Comparison of ENCODE assay signal across 1 cellular context in genomic region chr11:126210871-126211235, GRCh38.
TF ChIP-seq lines count a peak whose summit lies in the region.

No MANE protein-coding gene starts in this region.

TF ChIP-seq in HepG2, 621 proteins besides CTCF, POLR2A, EP300 and RAD21 (continues in another document):
- TF ChIP-seq SKI (IDR thresholded peaks at IDR 0.05; ENCODE audit: partially characterized antibody) (no peak), ZFP36 (IDR thresholded peaks at IDR 0.05; ENCODE audit: borderline replicate concordance, low read depth, low read length, partially characterized antibody) (no peak), NCOR1 (IDR thresholded peaks at IDR 0.05; ENCODE audit: borderline replicate concordance, low read length) (no peak), PLRG1 (conservative IDR thresholded peaks at IDR 0.05) (no peak), ESRRA (CRISPR knock-in tag; IDR thresholded peaks at IDR 0.05; ENCODE audit: low read depth) (no peak), RFX3 (CRISPR knock-in tag; IDR thresholded peaks at IDR 0.05) (no peak), ZNF225 (CRISPR knock-in tag; IDR thresholded peaks at IDR 0.05) (no peak), ZNF576 (CRISPR knock-in tag; IDR thresholded peaks at IDR 0.05) (no peak), MAFF (IDR thresholded peaks at IDR 0.05; ENCODE audit: low read depth, low read length) (no peak), PBX3 (CRISPR knock-in tag; IDR thresholded peaks at IDR 0.05; ENCODE audit: borderline replicate concordance) (no peak), NAIF1 (CRISPR knock-in tag; IDR thresholded peaks at IDR 0.05; ENCODE audit: borderline replicate concordance) (0 out of 2 replicates have a peak, but pooled peaks have one; percentile 15), TFDP2 (CRISPR knock-in tag; IDR thresholded peaks at IDR 0.05) (no peak), ETV5 (CRISPR knock-in tag; IDR thresholded peaks at IDR 0.05; ENCODE audit: borderline replicate concordance) (no peak), REL (CRISPR knock-in tag; conservative IDR thresholded peaks at IDR 0.05) (0 out of 2 replicates have a peak, but pooled peaks have one; percentile 20), ZNF670 (CRISPR knock-in tag; IDR thresholded peaks at IDR 0.05; ENCODE audit: borderline replicate concordance) (no peak), MAZ (IDR thresholded peaks at IDR 0.05; ENCODE audit: borderline replicate concordance, low read depth, low read length) (no peak), MAZ (CRISPR knock-in tag; IDR thresholded peaks at IDR 0.05; ENCODE audit: low read depth) (no peak), MAF1 (CRISPR knock-in tag; IDR thresholded peaks at IDR 0.05; ENCODE audit: borderline replicate concordance) (no peak), ZNF281 (CRISPR knock-in tag; IDR thresholded peaks at IDR 0.05; ENCODE audit: borderline replicate concordance) (no peak), PCBP2 (optimal IDR thresholded peaks at IDR 0.05; ENCODE audit: low read depth, low read length, poor library complexity, severe bottlenecking) (no peak), TOPORS (CRISPR knock-in tag; IDR thresholded peaks at IDR 0.05) (no peak), KMT2B (CRISPR knock-in tag; IDR thresholded peaks at IDR 0.05) (no peak), ATF7 (IDR thresholded peaks at IDR 0.05) (no peak), ATF7 (CRISPR knock-in tag; IDR thresholded peaks at IDR 0.05) (no peak), NR2C2 (CRISPR knock-in tag; IDR thresholded peaks at IDR 0.05; ENCODE audit: borderline replicate concordance) (no peak), GFI1 (CRISPR knock-in tag; IDR thresholded peaks at IDR 0.05; ENCODE audit: borderline replicate concordance) (no peak), RNF2 (conservative IDR thresholded peaks at IDR 0.05; ENCODE audit: low read depth) (no peak), ZNF724P (CRISPR knock-in tag; IDR thresholded peaks at IDR 0.05; ENCODE audit: borderline replicate concordance) (no peak), CREM (IDR thresholded peaks at IDR 0.05) (no peak), CREM (CRISPR knock-in tag; IDR thresholded peaks at IDR 0.05) (no peak), EED (CRISPR knock-in tag; IDR thresholded peaks at IDR 0.05) (0 out of 2 replicates have a peak, but pooled peaks have one; percentile 10), GLI4 (CRISPR knock-in tag; IDR thresholded peaks at IDR 0.05; ENCODE audit: borderline replicate concordance) (0 out of 2 replicates have a peak, but pooled peaks have one; percentile 14), PHF5A (CRISPR knock-in tag; IDR thresholded peaks at IDR 0.05; ENCODE audit: low read depth, unreplicated experiment) (no peak), ZNF331 (CRISPR knock-in tag; IDR thresholded peaks at IDR 0.05) (no peak), ZMAT3 (CRISPR knock-in tag; conservative IDR thresholded peaks at IDR 0.05) (no peak), ZNF772 (CRISPR knock-in tag; IDR thresholded peaks at IDR 0.05) (no peak)
- TF ChIP-seq, protein P1, sequence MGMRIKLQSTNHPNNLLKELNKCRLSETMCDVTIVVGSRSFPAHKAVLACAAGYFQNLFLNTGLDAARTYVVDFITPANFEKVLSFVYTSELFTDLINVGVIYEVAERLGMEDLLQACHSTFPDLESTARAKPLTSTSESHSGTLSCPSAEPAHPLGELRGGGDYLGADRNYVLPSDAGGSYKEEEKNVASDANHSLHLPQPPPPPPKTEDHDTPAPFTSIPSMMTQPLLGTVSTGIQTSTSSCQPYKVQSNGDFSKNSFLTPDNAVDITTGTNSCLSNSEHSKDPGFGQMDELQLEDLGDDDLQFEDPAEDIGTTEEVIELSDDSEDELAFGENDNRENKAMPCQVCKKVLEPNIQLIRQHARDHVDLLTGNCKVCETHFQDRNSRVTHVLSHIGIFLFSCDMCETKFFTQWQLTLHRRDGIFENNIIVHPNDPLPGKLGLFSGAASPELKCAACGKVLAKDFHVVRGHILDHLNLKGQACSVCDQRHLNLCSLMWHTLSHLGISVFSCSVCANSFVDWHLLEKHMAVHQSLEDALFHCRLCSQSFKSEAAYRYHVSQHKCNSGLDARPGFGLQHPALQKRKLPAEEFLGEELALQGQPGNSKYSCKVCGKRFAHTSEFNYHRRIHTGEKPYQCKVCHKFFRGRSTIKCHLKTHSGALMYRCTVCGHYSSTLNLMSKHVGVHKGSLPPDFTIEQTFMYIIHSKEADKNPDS (CRISPR knock-in tag; IDR thresholded peaks at IDR 0.05) = 0 out of 2 replicates have a peak, but pooled peaks have one; percentile 23
- TF ChIP-seq, protein P2, sequence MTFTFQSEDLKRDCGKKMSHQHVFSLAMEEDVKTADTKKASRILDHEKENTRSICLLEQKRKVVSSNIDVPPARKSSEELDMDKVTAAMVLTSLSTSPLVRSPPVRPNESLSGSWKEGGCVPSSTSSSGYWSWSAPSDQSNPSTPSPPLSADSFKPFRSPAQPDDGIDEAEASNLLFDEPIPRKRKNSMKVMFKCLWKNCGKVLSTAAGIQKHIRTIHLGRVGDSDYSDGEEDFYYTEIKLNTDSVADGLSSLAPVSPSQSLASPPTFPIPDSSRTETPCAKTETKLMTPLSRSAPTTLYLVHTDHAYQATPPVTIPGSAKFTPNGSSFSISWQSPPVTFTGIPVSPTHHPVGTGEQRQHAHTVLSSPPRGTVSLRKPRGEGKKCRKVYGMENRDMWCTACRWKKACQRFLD (CRISPR knock-in tag; IDR thresholded peaks at IDR 0.05; ENCODE audit: borderline replicate concordance) = no peak; the same call in 1 of the 2 replicates
- TF ChIP-seq, protein P3, sequence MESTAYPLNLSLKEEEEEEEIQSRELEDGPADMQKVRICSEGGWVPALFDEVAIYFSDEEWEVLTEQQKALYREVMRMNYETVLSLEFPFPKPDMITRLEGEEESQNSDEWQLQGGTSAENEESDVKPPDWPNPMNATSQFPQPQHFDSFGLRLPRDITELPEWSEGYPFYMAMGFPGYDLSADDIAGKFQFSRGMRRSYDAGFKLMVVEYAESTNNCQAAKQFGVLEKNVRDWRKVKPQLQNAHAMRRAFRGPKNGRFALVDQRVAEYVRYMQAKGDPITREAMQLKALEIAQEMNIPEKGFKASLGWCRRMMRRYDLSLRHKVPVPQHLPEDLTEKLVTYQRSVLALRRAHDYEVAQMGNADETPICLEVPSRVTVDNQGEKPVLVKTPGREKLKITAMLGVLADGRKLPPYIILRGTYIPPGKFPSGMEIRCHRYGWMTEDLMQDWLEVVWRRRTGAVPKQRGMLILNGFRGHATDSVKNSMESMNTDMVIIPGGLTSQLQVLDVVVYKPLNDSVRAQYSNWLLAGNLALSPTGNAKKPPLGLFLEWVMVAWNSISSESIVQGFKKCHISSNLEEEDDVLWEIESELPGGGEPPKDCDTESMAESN (CRISPR knock-in tag; conservative IDR thresholded peaks at IDR 0.05) = no peak
- TF ChIP-seq, protein P4, sequence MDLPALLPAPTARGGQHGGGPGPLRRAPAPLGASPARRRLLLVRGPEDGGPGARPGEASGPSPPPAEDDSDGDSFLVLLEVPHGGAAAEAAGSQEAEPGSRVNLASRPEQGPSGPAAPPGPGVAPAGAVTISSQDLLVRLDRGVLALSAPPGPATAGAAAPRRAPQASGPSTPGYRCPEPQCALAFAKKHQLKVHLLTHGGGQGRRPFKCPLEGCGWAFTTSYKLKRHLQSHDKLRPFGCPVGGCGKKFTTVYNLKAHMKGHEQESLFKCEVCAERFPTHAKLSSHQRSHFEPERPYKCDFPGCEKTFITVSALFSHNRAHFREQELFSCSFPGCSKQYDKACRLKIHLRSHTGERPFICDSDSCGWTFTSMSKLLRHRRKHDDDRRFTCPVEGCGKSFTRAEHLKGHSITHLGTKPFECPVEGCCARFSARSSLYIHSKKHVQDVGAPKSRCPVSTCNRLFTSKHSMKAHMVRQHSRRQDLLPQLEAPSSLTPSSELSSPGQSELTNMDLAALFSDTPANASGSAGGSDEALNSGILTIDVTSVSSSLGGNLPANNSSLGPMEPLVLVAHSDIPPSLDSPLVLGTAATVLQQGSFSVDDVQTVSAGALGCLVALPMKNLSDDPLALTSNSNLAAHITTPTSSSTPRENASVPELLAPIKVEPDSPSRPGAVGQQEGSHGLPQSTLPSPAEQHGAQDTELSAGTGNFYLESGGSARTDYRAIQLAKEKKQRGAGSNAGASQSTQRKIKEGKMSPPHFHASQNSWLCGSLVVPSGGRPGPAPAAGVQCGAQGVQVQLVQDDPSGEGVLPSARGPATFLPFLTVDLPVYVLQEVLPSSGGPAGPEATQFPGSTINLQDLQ (CRISPR knock-in tag; IDR thresholded peaks at IDR 0.05) = no peak
- TF ChIP-seq, protein P5, sequence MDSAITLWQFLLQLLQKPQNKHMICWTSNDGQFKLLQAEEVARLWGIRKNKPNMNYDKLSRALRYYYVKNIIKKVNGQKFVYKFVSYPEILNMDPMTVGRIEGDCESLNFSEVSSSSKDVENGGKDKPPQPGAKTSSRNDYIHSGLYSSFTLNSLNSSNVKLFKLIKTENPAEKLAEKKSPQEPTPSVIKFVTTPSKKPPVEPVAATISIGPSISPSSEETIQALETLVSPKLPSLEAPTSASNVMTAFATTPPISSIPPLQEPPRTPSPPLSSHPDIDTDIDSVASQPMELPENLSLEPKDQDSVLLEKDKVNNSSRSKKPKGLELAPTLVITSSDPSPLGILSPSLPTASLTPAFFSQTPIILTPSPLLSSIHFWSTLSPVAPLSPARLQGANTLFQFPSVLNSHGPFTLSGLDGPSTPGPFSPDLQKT (CRISPR knock-in tag; IDR thresholded peaks at IDR 0.05; ENCODE audit: borderline replicate concordance) = no peak
- TF ChIP-seq, protein P6, sequence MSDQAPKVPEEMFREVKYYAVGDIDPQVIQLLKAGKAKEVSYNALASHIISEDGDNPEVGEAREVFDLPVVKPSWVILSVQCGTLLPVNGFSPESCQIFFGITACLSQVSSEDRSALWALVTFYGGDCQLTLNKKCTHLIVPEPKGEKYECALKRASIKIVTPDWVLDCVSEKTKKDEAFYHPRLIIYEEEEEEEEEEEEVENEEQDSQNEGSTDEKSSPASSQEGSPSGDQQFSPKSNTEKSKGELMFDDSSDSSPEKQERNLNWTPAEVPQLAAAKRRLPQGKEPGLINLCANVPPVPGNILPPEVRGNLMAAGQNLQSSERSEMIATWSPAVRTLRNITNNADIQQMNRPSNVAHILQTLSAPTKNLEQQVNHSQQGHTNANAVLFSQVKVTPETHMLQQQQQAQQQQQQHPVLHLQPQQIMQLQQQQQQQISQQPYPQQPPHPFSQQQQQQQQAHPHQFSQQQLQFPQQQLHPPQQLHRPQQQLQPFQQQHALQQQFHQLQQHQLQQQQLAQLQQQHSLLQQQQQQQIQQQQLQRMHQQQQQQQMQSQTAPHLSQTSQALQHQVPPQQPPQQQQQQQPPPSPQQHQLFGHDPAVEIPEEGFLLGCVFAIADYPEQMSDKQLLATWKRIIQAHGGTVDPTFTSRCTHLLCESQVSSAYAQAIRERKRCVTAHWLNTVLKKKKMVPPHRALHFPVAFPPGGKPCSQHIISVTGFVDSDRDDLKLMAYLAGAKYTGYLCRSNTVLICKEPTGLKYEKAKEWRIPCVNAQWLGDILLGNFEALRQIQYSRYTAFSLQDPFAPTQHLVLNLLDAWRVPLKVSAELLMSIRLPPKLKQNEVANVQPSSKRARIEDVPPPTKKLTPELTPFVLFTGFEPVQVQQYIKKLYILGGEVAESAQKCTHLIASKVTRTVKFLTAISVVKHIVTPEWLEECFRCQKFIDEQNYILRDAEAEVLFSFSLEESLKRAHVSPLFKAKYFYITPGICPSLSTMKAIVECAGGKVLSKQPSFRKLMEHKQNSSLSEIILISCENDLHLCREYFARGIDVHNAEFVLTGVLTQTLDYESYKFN (CRISPR knock-in tag; conservative IDR thresholded peaks at IDR 0.05) = no peak
